Comparison of ENCODE assay signal across 27 cellular contexts in genomic region chr10:712575-712974, GRCh38.
"Had no signal": no experiment of that assay in that cellular context is flagged by ENCODE, and none has a peak within 500 bp of the region (broad histone marks: within the 10 kb centered on the region; RNA-seq: fewer than 3 reads in every experiment).

No MANE protein-coding gene starts in this region.

- H3K27me3 ChIP-seq: adrenal gland, SJCRH30 had no signal

- ATAC-seq: activated CD8-positive, alpha-beta T cell treated with anti-CD3 and anti-CD28 coated beads for 36 hours; activated naive CD4-positive, alpha-beta T cell treated with anti-CD3 and anti-CD28 coated beads, Interleukin-2, amount 50 U/mL, for 72 hours; activated T-cell treated with anti-CD3 and anti-CD28 coated beads, Interleukin-2, amount 50 U/mL, for 4 hours; Panc1 had no signal

- H3K36me3 ChIP-seq: adrenal gland, SJCRH30 had no signal

- H3K4me1 ChIP-seq: adrenal gland, SJCRH30 had no signal

- FAIRE-seq: bronchial epithelial cell had no signal

- H3K27ac ChIP-seq: adrenal gland, SJCRH30, SK-N-MC had no signal

- H3K4me3 ChIP-seq: adrenal gland, SJCRH30, SK-N-MC had no signal

- DNase-seq: activated CD4-positive, alpha-beta T cell treated with anti-CD3 and anti-CD28 coated beads, Interleukin-2, amount 10 ng/mL, durations not matched to agents 24 days and 14 days; activated CD4-positive, alpha-beta T cell treated with anti-CD3 and anti-CD28 coated beads, Interleukin-2, amount 50 U/mL, for 4 hours; activated CD8-positive, alpha-beta T cell treated with anti-CD3 and anti-CD28 coated beads for 36 hours; activated gamma-delta T cell treated with Interleukin-2 at 50 U/mL for 16 hours; activated naive CD4-positive, alpha-beta T cell treated with anti-CD3 and anti-CD28 coated beads for 36 hours; activated T-cell treated with anti-CD3 and anti-CD28 coated beads for 4 hours; activated T-cell treated with anti-CD3 and anti-CD28 coated beads, Interleukin-2, amount 50 U/mL, for 4 hours; adrenal gland; anterior cingulate cortex; caudate nucleus; cerebellar nuclear complex; Karpas-422; NCI-H1105; NCI-H1417 treated with DMSO at 0.1 percent for 48 hours; NCI-H1694; NCI-H1930; NCI-H2081 treated with DMSO at 0.1 percent for 48 hours; NCI-H226; NCI-H446 treated with DMSO at 0.1 percent for 48 hours; NCI-H524; SHP77; SJCRH30; T1000 had no signal
